ENCODE assay signal across 8 cellular contexts in genomic region chr2:237691908-237692600, GRCh38.
DNase-seq lines count a peak whose midpoint lies in the region; ATAC-seq and TF ChIP-seq lines count a peak whose summit lies in the region.

No MANE protein-coding gene starts in this region.

- no peaks in the 10 kb centered on the region for H3K9me3 Mint-ChIP-seq in activated CD8-positive, alpha-beta memory T cell treated with anti-CD3 and anti-CD28 coated beads, Interleukin-2, amount 10 ng/mL, durations not matched to agents 7 days and 5 days (ENCODE audit: low read depth)
- H3K9me3 Mint-ChIP-seq in endodermal cell = no peaks in the 10 kb centered on the region

- peak overlapping the region; percentile 97 for H3K4me3 Mint-ChIP-seq in activated CD8-positive, alpha-beta memory T cell treated with anti-CD3 and anti-CD28 coated beads, Interleukin-2, amount 10 ng/mL, durations not matched to agents 7 days and 5 days
- H3K4me3 Mint-ChIP-seq in endodermal cell = peak overlapping the region; percentile 66

- H3K27me3 ChIP-seq in endodermal cell (ENCODE audit: control insufficient read depth, insufficient read depth, low read length, poor library complexity, severe bottlenecking) = no peaks in the 10 kb centered on the region

- no peak overlapping the region for H3K27ac ChIP-seq in endodermal cell (ENCODE audit: low read depth, low read length)

- 0% methylated on average over 31 to 86 of the region's 94 CpGs for WGBS in endodermal cell (ENCODE audit: insufficient coverage in 1 of 2, insufficient read length in 1 of 2), 2 experiments

- H3K4me1 Mint-ChIP-seq in activated CD8-positive, alpha-beta memory T cell treated with anti-CD3 and anti-CD28 coated beads, Interleukin-2, amount 10 ng/mL, durations not matched to agents 7 days and 5 days = peaks cover 51% of the 10 kb centered on the region
- peaks cover 27% of the 10 kb centered on the region for H3K4me1 Mint-ChIP-seq in endodermal cell

- peaks cover 20% of the 10 kb centered on the region for H3K36me3 Mint-ChIP-seq in activated CD8-positive, alpha-beta memory T cell treated with anti-CD3 and anti-CD28 coated beads, Interleukin-2, amount 10 ng/mL, durations not matched to agents 7 days and 5 days
- peaks cover 7% of the 10 kb centered on the region for H3K36me3 Mint-ChIP-seq in endodermal cell (ENCODE audit: low read depth)

- CTCF ChIA-PET in activated CD8-positive, alpha-beta memory T cell treated with anti-CD3 and anti-CD28 coated beads, Interleukin-2, amount 10 ng/mL, durations not matched to agents 7 days and 5 days (lab: Charles Lee) = interaction anchor here (1.0 to 12.8 kb wide), 5 partner anchors 9 to 52 kb away, joined by 3 to 210 read pairs (median 5); no protein-coding TSS in a partner anchor

- no peaks in the 10 kb centered on the region for H3K9me3 ChIP-seq in endodermal cell (ENCODE audit: control insufficient read depth, low read length)

- peak in 13 of 14 donors; percentile 50 to 92 (median 82) for DNase-seq in C1 segment of cervical spinal cord (lab: John Stamatoyannopoulos, UW)
- peak; percentile 96 for DNase-seq in NK-92 treated with Interleukin-12 subunit alpha and Interleukin-12 subunit beta, amount 100 ng/mL, for 24 hours (lab: John Stamatoyannopoulos, UW)
- DNase-seq in activated CD8-positive, alpha-beta memory T cell treated with anti-CD3 and anti-CD28 coated beads, Interleukin-2, amount 10 ng/mL, durations not matched to agents 7 days and 5 days = peak; percentile 96
- DNase-seq in endodermal cell = peak; percentile 98
- peak; percentile 40 for DNase-seq in middle frontal gyrus (ENCODE audit: extremely low spot score, low spot score)
- DNase-seq in stimulated activated CD8-positive, alpha-beta memory T cell treated with anti-CD3 and anti-CD28 coated beads, Interleukin-4, amount 100 ng/mL, for 4 hours (ENCODE audit: low read depth in 2 of 2, low spot score in 1 of 2) = peak; percentile 83 to 86

- no peaks in the 10 kb centered on the region for H3K27me3 Mint-ChIP-seq in activated CD8-positive, alpha-beta memory T cell treated with anti-CD3 and anti-CD28 coated beads, Interleukin-2, amount 10 ng/mL, durations not matched to agents 7 days and 5 days
- peaks cover 18% of the 10 kb centered on the region for H3K27me3 Mint-ChIP-seq in endodermal cell (ENCODE audit: insufficient read depth)

- H3K27ac Mint-ChIP-seq in activated CD8-positive, alpha-beta memory T cell treated with anti-CD3 and anti-CD28 coated beads, Interleukin-2, amount 10 ng/mL, durations not matched to agents 7 days and 5 days = peak overlapping the region; percentile 94
- no peak overlapping the region for H3K27ac Mint-ChIP-seq in endodermal cell

- peak overlapping the region; percentile 88 for H3K4me3 ChIP-seq in endodermal cell (ENCODE audit: low read length)

- H3K4me1 ChIP-seq in endodermal cell (ENCODE audit: control insufficient read depth, insufficient read depth, low read length) = peaks cover 4% of the 10 kb centered on the region

- peaks cover 10% of the 10 kb centered on the region for H3K36me3 ChIP-seq in endodermal cell (ENCODE audit: control insufficient read depth, insufficient read depth, low read length)

- no peak for TF ChIP-seq CTCF in endodermal cell (conservative IDR thresholded peaks at IDR 0.05)

- peak; percentile 58 for ATAC-seq in GM19328 (IDR thresholded peaks at IDR 0.05; ENCODE audit: unreplicated experiment)
- peak; percentile 25 for ATAC-seq in HG03469 (IDR thresholded peaks at IDR 0.05; ENCODE audit: unreplicated experiment)
- peak; percentile 71 for ATAC-seq in activated CD8-positive, alpha-beta memory T cell treated with anti-CD3 and anti-CD28 coated beads, Interleukin-2, amount 10 ng/mL, durations not matched to agents 7 days and 5 days

- peak overlapping the region; percentile 36 for H3K9ac ChIP-seq in endodermal cell (ENCODE audit: extremely low read depth, low read length, poor library complexity, severe bottlenecking)

Comparison
In these comparisons a context has a peak if more than half of its experiments do, and no peak if none do; other contexts are left out.
1. DNase-seq: peak in every context shown above with its lines; median percentile 98 in endodermal cell; 96 in NK-92 treated with Interleukin-12 subunit alpha and Interleukin-12 subunit beta, amount 100 ng/mL, for 24 hours; 96 in activated CD8-positive, alpha-beta memory T cell treated with anti-CD3 and anti-CD28 coated beads, Interleukin-2, amount 10 ng/mL, durations not matched to agents 7 days and 5 days; 84 in stimulated activated CD8-positive, alpha-beta memory T cell treated with anti-CD3 and anti-CD28 coated beads, Interleukin-4, amount 100 ng/mL, for 4 hours; 82 in C1 segment of cervical spinal cord; 40 in middle frontal gyrus.